12 cellular contexts compared by ENCODE assay signal in genomic region chr12:40099423-40099853, GRCh38. TPM values are rescaled to one million over a fixed set of nuclear protein-coding genes. Genes with fewer than 3 reads are reported as not detected.
A peak's percentile ranks its signal among the peaks of the same experiment; 100 is the strongest.
DNase-seq lines count a peak whose midpoint lies in the region; ATAC-seq and TF ChIP-seq lines count a peak whose summit lies in the region.
"Had no signal": no experiment of that assay in that cellular context is flagged by ENCODE, and none has a peak within 500 bp of the region (broad histone marks: within the 10 kb centered on the region; RNA-seq: fewer than 3 reads in every experiment).

No MANE protein-coding gene starts in this region.

- H3K9me3 ChIP-seq in osteoblast (ENCODE audit: low read depth, low read length) (no peaks in the 10 kb centered on the region), MG63 (no peaks in the 10 kb centered on the region)

- H3K36me3 ChIP-seq in osteoblast (ENCODE audit: insufficient read depth, low read length) (no peaks in the 10 kb centered on the region), MG63 (no peaks in the 10 kb centered on the region)

- peak; percentile 67 for DNase-seq in HT-29 (ENCODE audit: low spot score)
- DNase-seq in NCI-H774 (lab: John Stamatoyannopoulos, UW): peak; percentile 29
- DNase-seq in osteoblast (ENCODE audit: insufficient read length, low spot score, missing footprints): peak; percentile 63
- no peak for DNase-seq in MG63
- no peak for DNase-seq in stimulated activated naive CD4-positive, alpha-beta T cell treated with Interleukin-2 at 50 U/mL for 16 hours (lab: John Stamatoyannopoulos, UW)
- DNase-seq: foreskin fibroblast, Karpas-422, NCI-H2171 treated with DMSO at 0.1 percent for 48 hours, T-helper 17 cell had no signal

- H3K27me3 ChIP-seq in osteoblast (ENCODE audit: insufficient read depth, low read length): no peaks in the 10 kb centered on the region
- no peaks in the 10 kb centered on the region for H3K27me3 ChIP-seq in MG63

- TF ChIP-seq CTCF in osteoblast (IDR thresholded peaks at IDR 0.05; ENCODE audit: extremely low read depth, low read depth, low read length): no peak

- ATAC-seq in esophagus mucosa (peak; percentile 48), GM19467 (IDR thresholded peaks at IDR 0.05; ENCODE audit: unreplicated experiment) (no peak)
- ATAC-seq: T-helper 17 cell had no signal

- H3K4me1 ChIP-seq in osteoblast (ENCODE audit: insufficient read depth, low read length): peaks cover 6% of the 10 kb centered on the region

- H3K4me3 ChIP-seq in osteoblast (ENCODE audit: insufficient read depth, low read length) (no peak overlapping the region), MG63 (no peak overlapping the region)

- H3K27ac ChIP-seq in osteoblast (ENCODE audit: low read depth, low read length): no peak overlapping the region
- H3K27ac ChIP-seq: C4-2B had no signal

- H4K20me1 ChIP-seq in osteoblast (ENCODE audit: insufficient read depth, low read length): no peaks in the 10 kb centered on the region

- H3K4me2 ChIP-seq in osteoblast (ENCODE audit: insufficient read depth, low read length): no peak overlapping the region

- H2AFZ ChIP-seq in osteoblast (ENCODE audit: low read length): no peak overlapping the region

- H3K79me2 ChIP-seq in osteoblast (ENCODE audit: insufficient read depth, low read length): peaks cover 5% of the 10 kb centered on the region

RNA-seq across cellular contexts. Expression of gene SLC2A13, which starts 6.4 kb away (rescaled TPM):
- 3.2 and 3.5 TPM in 2 replicates for total RNA-seq in HT-29 (2014; rRNA removed; shearing (Covaris generic))
- total RNA-seq in esophagus mucosa: 2.2 TPM
- total RNA-seq in osteoblast: 12.3 and 13.8 TPM in 2 replicates
- total RNA-seq in MG63 (2014; rRNA removed; shearing (Covaris generic); ENCODE audit: low replicate concordance): 0.66 and 0.96 TPM in 2 replicates

Comparison
In these comparisons a context has a peak if more than half of its experiments do, and no peak if none do; other contexts are left out.
1. DNase-seq: peak in HT-29 (single experiment), NCI-H774 (single experiment) and osteoblast (single experiment); none in MG63 (single experiment) and stimulated activated naive CD4-positive, alpha-beta T cell treated with Interleukin-2 at 50 U/mL for 16 hours (single experiment).